In the genomic region with DNA sequence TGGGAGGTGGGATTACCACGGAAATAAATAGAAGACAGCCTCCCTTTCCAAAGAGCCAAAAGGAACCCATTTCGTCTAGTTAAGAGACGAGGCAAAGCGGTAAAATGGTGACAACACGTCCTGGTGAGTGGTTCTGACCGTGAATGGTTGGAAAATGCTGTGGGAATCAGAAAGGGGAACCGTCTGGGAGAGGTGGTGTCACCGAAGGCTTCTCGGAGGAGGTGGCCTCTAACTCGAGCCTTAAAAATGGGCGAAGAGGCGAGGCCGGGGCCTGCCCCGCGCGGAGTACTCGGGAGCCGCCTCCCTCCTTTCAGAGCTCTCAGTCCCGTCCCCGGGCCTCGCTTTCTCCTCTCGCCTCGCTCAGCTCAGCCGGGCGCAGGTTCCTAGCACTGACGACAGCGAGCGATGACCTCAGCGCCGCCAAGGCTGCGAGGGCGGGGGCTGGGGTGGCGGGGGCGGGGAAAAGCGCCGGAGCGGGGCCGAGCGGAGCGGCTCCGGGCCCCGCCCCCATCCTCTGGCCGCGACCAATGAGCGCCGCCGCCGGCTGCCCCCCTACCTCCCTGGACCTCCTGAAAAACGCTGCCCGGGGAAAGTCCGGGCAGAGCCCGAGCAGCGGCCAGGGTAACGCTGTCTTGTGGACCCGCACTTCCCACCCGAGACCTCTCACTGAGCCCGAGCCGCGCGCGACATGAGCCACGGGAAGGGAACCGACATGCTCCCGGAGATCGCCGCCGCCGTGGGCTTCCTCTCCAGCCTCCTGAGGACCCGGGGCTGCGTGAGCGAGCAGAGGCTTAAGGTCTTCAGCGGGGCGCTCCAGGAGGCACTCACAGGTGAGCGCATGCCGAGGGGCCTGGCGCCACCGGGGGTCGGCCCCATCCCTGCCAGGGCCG, we compare ENCODE assay signal across 8 cellular contexts. TPM values are rescaled to one million over a fixed set of nuclear protein-coding genes. Genes with fewer than 3 reads are reported as not detected.
DNase-seq lines count a peak whose midpoint lies in the region; ATAC-seq and TF ChIP-seq lines count a peak whose summit lies in the region.

A gene with protein sequence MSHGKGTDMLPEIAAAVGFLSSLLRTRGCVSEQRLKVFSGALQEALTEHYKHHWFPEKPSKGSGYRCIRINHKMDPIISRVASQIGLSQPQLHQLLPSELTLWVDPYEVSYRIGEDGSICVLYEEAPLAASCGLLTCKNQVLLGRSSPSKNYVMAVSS (plus strand): TSS at position 601 of the 890 bp plus-strand sequence. CDS start 88 bp downstream, at position 689.

- H3K4me2 ChIP-seq in DOHH2 (ENCODE audit: low read length) (peak within 1 kb of the TSS; percentile 100), GM23338 (peak within 1 kb of the TSS; percentile 90)

- H3F3A ChIP-seq in DOHH2 (ENCODE audit: control insufficient read depth, insufficient read depth) (peaks cover 73% of the 10 kb centered on the region), GM23338 (replicated peaks; ENCODE audit: low read depth) (0 out of 2 replicates have a peak, but pooled peaks cover 11% of the 10 kb centered on the region)

- H3K9me2 ChIP-seq in DOHH2 (replicated peaks; ENCODE audit: control insufficient read depth, low read length) (no peaks in the 10 kb centered on the region), GM23338 (ENCODE audit: insufficient read depth) (no peaks in the 10 kb centered on the region)

- peak within 1 kb of the TSS; percentile 74 for H3K4me3 Mint-ChIP-seq in GM23338
- H3K4me3 Mint-ChIP-seq in naive B cell = peak within 1 kb of the TSS; percentile 95 to 100 (median 98)
- H3K4me3 Mint-ChIP-seq in stimulated activated memory B cell treated with anti-CD40 and anti-IgM and Interleukin-4, amounts not matched to agents 10 μg/mL and 1 μg/mL and 100 μg/mL, for 72 hours = peak within 1 kb of the TSS; percentile 97

- H3K4me3 ChIP-seq in DOHH2 (ENCODE audit: low read length) (peak within 1 kb of the TSS; percentile 99), GM23338 (peak within 1 kb of the TSS; percentile 84)

- H3K27ac ChIP-seq in DOHH2 (ENCODE audit: low read depth, low read length) (peak within 1 kb of the TSS; percentile 99), GM23338 (ENCODE audit: low read depth) (no peak within 1 kb of the TSS)

- H3K4me1 Mint-ChIP-seq in GM23338 (peaks cover 54% of the 10 kb centered on the region), naive B cell (peaks cover 75 to 85% (median 78%) of the 10 kb centered on the region in 3 donors)
- peaks cover 67% of the 10 kb centered on the region for H3K4me1 Mint-ChIP-seq in stimulated activated memory B cell treated with anti-CD40 and anti-IgM and Interleukin-4, amounts not matched to agents 10 μg/mL and 1 μg/mL and 100 μg/mL, for 72 hours

- H3K79me2 ChIP-seq in DOHH2 (ENCODE audit: control insufficient read depth, low read length) (peaks cover 79% of the 10 kb centered on the region), GM23338 (replicated peaks; ENCODE audit: insufficient read depth) (no peaks in the 10 kb centered on the region)

- H3K27me3 ChIP-seq in DOHH2 (ENCODE audit: control insufficient read depth, low read length) (no peaks in the 10 kb centered on the region), GM23338 (ENCODE audit: insufficient read depth) (peaks cover 98% of the 10 kb centered on the region)

- ATAC-seq in GM23338 (peak; percentile 75), naive B cell (ENCODE audit: low read depth in 2 of 2) (peak; percentile 80 to 81)
- peak; percentile 93 for ATAC-seq in stimulated activated memory B cell treated with anti-CD40 and anti-IgM and Interleukin-4, amounts not matched to agents 10 μg/mL and 1 μg/mL and 100 μg/mL, for 72 hours

- H3K27me3 Mint-ChIP-seq in GM23338 (ENCODE audit: insufficient read depth, low read depth, poor library complexity) (peaks cover 74% of the 10 kb centered on the region), naive B cell (no peaks in the 10 kb centered on the region)
- no peaks in the 10 kb centered on the region for H3K27me3 Mint-ChIP-seq in stimulated activated memory B cell treated with anti-CD40 and anti-IgM and Interleukin-4, amounts not matched to agents 10 μg/mL and 1 μg/mL and 100 μg/mL, for 72 hours

- no peaks in the 10 kb centered on the region for H3K9me3 ChIP-seq in DOHH2 (ENCODE audit: control insufficient read depth, insufficient read depth, low read length)

- peak; percentile 97 for DNase-seq in GM23338 (ENCODE audit: low spot score)
- DNase-seq in LHCN-M2 (ENCODE audit: low read depth) = peak; percentile 84
- peak; percentile 78 for DNase-seq in RPMI7951 (ENCODE audit: low read depth)
- peak; percentile 70 to 88 for DNase-seq in activated T-helper 1 cell treated with anti-CD3 and anti-CD28 coated beads, Interleukin-2, amount 50 U/mL, for 16 hours (ENCODE audit: low read depth in 1 of 2, low spot score in 1 of 2)
- DNase-seq in fibroblast of gingiva (ENCODE audit: low read depth) = peak; percentile 85
- DNase-seq in naive B cell = peak; percentile 92

- H4K20me1 ChIP-seq in DOHH2 (ENCODE audit: control insufficient read depth, insufficient read depth, low read depth, low read length) (peaks cover 34% of the 10 kb centered on the region), GM23338 (replicated peaks; ENCODE audit: insufficient read depth) (peaks cover 14% of the 10 kb centered on the region)

- peaks cover 66% of the 10 kb centered on the region for H3K36me3 ChIP-seq in DOHH2 (ENCODE audit: control insufficient read depth, low read length)
- no peaks in the 10 kb centered on the region for H3K36me3 ChIP-seq in GM23338 (ENCODE audit: insufficient read depth)

- H2AFZ ChIP-seq in GM23338 = peak within 1 kb of the TSS; percentile 97

- H3K27ac Mint-ChIP-seq in GM23338 = no peak within 1 kb of the TSS
- peak within 1 kb of the TSS; percentile 99 to 100 (median 100) for H3K27ac Mint-ChIP-seq in naive B cell
- peak within 1 kb of the TSS; percentile 80 for H3K27ac Mint-ChIP-seq in stimulated activated memory B cell treated with anti-CD40 and anti-IgM and Interleukin-4, amounts not matched to agents 10 μg/mL and 1 μg/mL and 100 μg/mL, for 72 hours

- no peak for TF ChIP-seq CTCF in DOHH2 (IDR thresholded peaks at IDR 0.05; ENCODE audit: low read depth, low read length, poor library complexity, severe bottlenecking)
- TF ChIP-seq CTCF in GM23338 (conservative IDR thresholded peaks at IDR 0.05; ENCODE audit: low read depth in 2 of 2) = no peak

- H3K36me3 Mint-ChIP-seq in GM23338 (ENCODE audit: low read depth) (no peaks in the 10 kb centered on the region; the same call in 1 of the 3 replicates), naive B cell (peaks cover 35 to 39% of the 10 kb centered on the region in 2 donors)
- peaks cover 45% of the 10 kb centered on the region for H3K36me3 Mint-ChIP-seq in stimulated activated memory B cell treated with anti-CD40 and anti-IgM and Interleukin-4, amounts not matched to agents 10 μg/mL and 1 μg/mL and 100 μg/mL, for 72 hours

- H3K9me3 Mint-ChIP-seq in GM23338 (no peaks in the 10 kb centered on the region), naive B cell (no peaks in the 10 kb centered on the region)
- no peaks in the 10 kb centered on the region for H3K9me3 Mint-ChIP-seq in stimulated activated memory B cell treated with anti-CD40 and anti-IgM and Interleukin-4, amounts not matched to agents 10 μg/mL and 1 μg/mL and 100 μg/mL, for 72 hours

- peaks cover 78% of the 10 kb centered on the region for H3K4me1 ChIP-seq in DOHH2 (ENCODE audit: control insufficient read depth, low read length)
- peaks cover 28% of the 10 kb centered on the region for H3K4me1 ChIP-seq in GM23338 (ENCODE audit: insufficient read depth)

TF ChIP-seq in GM23338, 12 proteins besides CTCF, POLR2A, EP300 and RAD21:
- TF ChIP-seq, protein P1, sequence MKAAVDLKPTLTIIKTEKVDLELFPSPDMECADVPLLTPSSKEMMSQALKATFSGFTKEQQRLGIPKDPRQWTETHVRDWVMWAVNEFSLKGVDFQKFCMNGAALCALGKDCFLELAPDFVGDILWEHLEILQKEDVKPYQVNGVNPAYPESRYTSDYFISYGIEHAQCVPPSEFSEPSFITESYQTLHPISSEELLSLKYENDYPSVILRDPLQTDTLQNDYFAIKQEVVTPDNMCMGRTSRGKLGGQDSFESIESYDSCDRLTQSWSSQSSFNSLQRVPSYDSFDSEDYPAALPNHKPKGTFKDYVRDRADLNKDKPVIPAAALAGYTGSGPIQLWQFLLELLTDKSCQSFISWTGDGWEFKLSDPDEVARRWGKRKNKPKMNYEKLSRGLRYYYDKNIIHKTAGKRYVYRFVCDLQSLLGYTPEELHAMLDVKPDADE (IDR thresholded peaks at IDR 0.05) = no peak
- no peak for TF ChIP-seq STAT1 (IDR thresholded peaks at IDR 0.05; ENCODE audit: unreplicated experiment)
- no peak for TF ChIP-seq NANOG (IDR thresholded peaks at IDR 0.05; ENCODE audit: borderline replicate concordance)
- peak; percentile 48 for TF ChIP-seq EZH2 (IDR thresholded peaks at IDR 0.05; ENCODE audit: low read depth, unreplicated experiment)
- peak; percentile 63 for TF ChIP-seq CREB1 (CRISPR knock-in tag; IDR thresholded peaks at IDR 0.05; ENCODE audit: low read depth)
- no peak for TF ChIP-seq ZNF114 (CRISPR knock-in tag; IDR thresholded peaks at IDR 0.05)
- TF ChIP-seq POLR2AphosphoS5 (IDR thresholded peaks at IDR 0.05; ENCODE audit: low read depth) = peak; percentile 88
TF ChIP-seq in GM23338: peak in this region for 3.

RNA-seq across cellular contexts. Expression of the gene that starts here (rescaled TPM):
- total RNA-seq in GM23338 (2014; rRNA removed; shearing (Covaris generic)) = 7.8 and 9.1 TPM in 2 replicates
- 5.7 and 6.3 TPM in 2 replicates for polyA plus RNA-seq in GM23338 (2016; fragmentation: Nextera tagmentation; extraction: Ambion mirVana)
- 19.0 and 30.4 TPM in 2 replicates for total RNA-seq in LHCN-M2 (2014; rRNA removed)
- 25.1 TPM for polyA plus RNA-seq in LHCN-M2 (2012)
- 0.60 and 0.78 TPM in 2 replicates for total RNA-seq in RPMI7951 (2014; rRNA removed; shearing (Covaris generic))
- polyA plus RNA-seq in naive B cell (ENCODE audit: low read depth in 6 of 6) = 100 to 1,000 TPM; 315 to 687 (median 417) TPM

Comparison
In these comparisons a context has a peak if more than half of its experiments do, and no peak if none do; other contexts are left out.
1. RNA of the gene that starts here (polyA plus RNA-seq): 315 to 687 TPM in naive B cell; 5.7 to 6.3 TPM in GM23338; every median in the first group is over 10 times any median in the second.
2. Peak in DNase-seq in RPMI7951; RNA of the gene not detected or under 1 TPM.
3. Peak in every context shown above with its lines, with median percentiles within 50 percentile points of each other: ATAC-seq, DNase-seq and H3K4me3 Mint-ChIP-seq.